30 cellular contexts compared by ENCODE assay signal in the genomic region with DNA sequence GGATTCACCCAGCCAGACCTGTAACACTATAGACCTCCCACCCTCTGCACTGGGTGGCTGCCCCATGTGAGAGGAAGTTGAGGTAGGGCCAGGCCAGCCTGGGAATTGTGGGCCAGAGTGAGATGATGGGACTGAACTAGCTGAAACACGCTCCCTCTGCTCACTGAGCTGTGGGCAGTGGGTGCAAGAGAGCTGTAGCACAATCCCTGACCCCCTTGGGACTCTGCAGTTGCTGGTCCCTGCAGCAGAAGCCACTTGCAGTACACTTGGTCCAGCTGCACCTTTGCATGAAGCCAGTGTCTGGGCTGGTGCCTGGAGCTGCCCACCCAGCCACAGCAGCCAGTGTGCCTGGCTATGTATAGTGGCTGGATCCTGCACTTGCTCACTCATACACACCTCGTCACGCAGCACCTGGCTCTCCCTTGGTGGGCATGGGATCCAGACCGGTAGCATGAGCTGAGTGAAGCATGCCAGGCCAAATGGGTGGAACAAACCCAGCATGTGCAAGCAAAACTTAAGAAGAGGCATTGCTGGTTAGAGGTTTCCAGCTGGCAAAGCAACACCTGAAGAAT.
"Had no signal": no experiment of that assay in that cellular context is flagged by ENCODE, and none has a peak within 500 bp of the region (broad histone marks: within the 10 kb centered on the region; RNA-seq: fewer than 3 reads in every experiment).

No MANE protein-coding gene starts in this region.

- H3K4me2 ChIP-seq: PC-9 had no signal

- H3K36me3 ChIP-seq: brain microvascular endothelial cell, WERI-Rb-1 had no signal

- H3K4me1 Mint-ChIP-seq: activated CD4-positive, alpha-beta memory T cell treated with anti-CD3 and anti-CD28 coated beads, Interleukin-2, amount 10 ng/mL, durations not matched to agents 7 days and 5 days; activated CD8-positive, alpha-beta memory T cell treated with anti-CD3 and anti-CD28 coated beads, Interleukin-2, amount 10 ng/mL, durations not matched to agents 7 days and 5 days; activated naive CD4-positive, alpha-beta T cell treated with anti-CD3 and anti-CD28 coated beads, Interleukin-2, amount 10 ng/mL, durations not matched to agents 7 days and 5 days; activated naive CD8-positive, alpha-beta T cell treated with anti-CD3 and anti-CD28 coated beads, Interleukin-2, amount 50 U/mL, for 24 hours had no signal

- DNase-seq: activated CD4-positive, alpha-beta memory T cell treated with anti-CD3 and anti-CD28 coated beads, Interleukin-2, amount 10 ng/mL, durations not matched to agents 7 days and 5 days; activated CD4-positive, alpha-beta T cell treated with anti-CD3 and anti-CD28 coated beads for 1 hour; activated CD4-positive, alpha-beta T cell treated with anti-CD3 and anti-CD28 coated beads for 48 hours; activated CD4-positive, CD25-positive, alpha-beta regulatory T cell; activated CD8-positive, alpha-beta memory T cell treated with anti-CD3 and anti-CD28 coated beads for 24 hours; activated CD8-positive, alpha-beta memory T cell treated with anti-CD3 and anti-CD28 coated beads, Interleukin-2, amount 10 ng/mL, durations not matched to agents 7 days and 5 days; activated CD8-positive, alpha-beta memory T cell treated with anti-CD3 and anti-CD28 coated beads, Interleukin-2, amount 50 U/mL, for 48 hours; activated effector memory CD4-positive, alpha-beta T cell treated with Interleukin-2 at 50 U/mL for 16 hours; activated naive CD4-positive, alpha-beta T cell treated with anti-CD3 and anti-CD28 coated beads, Interleukin-2, amount 10 ng/mL, durations not matched to agents 7 days and 5 days; activated naive CD8-positive, alpha-beta T cell treated with anti-CD3 and anti-CD28 coated beads, Interleukin-2, amount 50 U/mL, for 24 hours; activated T-cell treated with anti-CD3 and anti-CD28 coated beads, Interleukin-2, amount 50 U/mL, for 48 hours; brain microvascular endothelial cell; central memory CD4-positive, alpha-beta T cell; NCI-H1105; NCI-H1417 treated with DMSO at 0.1 percent for 48 hours; NCI-H187 treated with DMSO at 0.1 percent for 48 hours; NCI-H2081; NCI-H2171 treated with DMSO at 0.1 percent for 48 hours; NCI-H226; NCI-H446 treated with DMSO at 0.1 percent for 48 hours; NCI-H524; NCI-H69; PC-9; Right ventricle myocardium superior; T1000; WERI-Rb-1 had no signal

- ATAC-seq: activated CD8-positive, alpha-beta memory T cell treated with anti-CD3 and anti-CD28 coated beads, Interleukin-2, amount 10 ng/mL, durations not matched to agents 7 days and 5 days; activated naive CD8-positive, alpha-beta T cell treated with anti-CD3 and anti-CD28 coated beads, Interleukin-2, amount 50 U/mL, for 24 hours; K562 had no signal

- H3K27me3 Mint-ChIP-seq: activated CD4-positive, alpha-beta memory T cell treated with anti-CD3 and anti-CD28 coated beads, Interleukin-2, amount 10 ng/mL, durations not matched to agents 7 days and 5 days; activated CD8-positive, alpha-beta memory T cell treated with anti-CD3 and anti-CD28 coated beads, Interleukin-2, amount 10 ng/mL, durations not matched to agents 7 days and 5 days; activated naive CD4-positive, alpha-beta T cell treated with anti-CD3 and anti-CD28 coated beads, Interleukin-2, amount 10 ng/mL, durations not matched to agents 7 days and 5 days; activated naive CD8-positive, alpha-beta T cell; activated naive CD8-positive, alpha-beta T cell treated with anti-CD3 and anti-CD28 coated beads, Interleukin-2, amount 50 U/mL, for 24 hours had no signal

- H3K4me3 ChIP-seq: K562, PC-9, SK-N-MC had no signal

- H3K36me3 Mint-ChIP-seq: activated CD8-positive, alpha-beta memory T cell treated with anti-CD3 and anti-CD28 coated beads, Interleukin-2, amount 10 ng/mL, durations not matched to agents 7 days and 5 days; activated naive CD4-positive, alpha-beta T cell treated with anti-CD3 and anti-CD28 coated beads, Interleukin-2, amount 10 ng/mL, durations not matched to agents 7 days and 5 days; activated naive CD8-positive, alpha-beta T cell had no signal

- H3K27me3 ChIP-seq: brain microvascular endothelial cell had no signal

- H3K4me3 Mint-ChIP-seq: activated CD4-positive, alpha-beta memory T cell treated with anti-CD3 and anti-CD28 coated beads, Interleukin-2, amount 10 ng/mL, durations not matched to agents 7 days and 5 days; activated CD8-positive, alpha-beta memory T cell treated with anti-CD3 and anti-CD28 coated beads, Interleukin-2, amount 10 ng/mL, durations not matched to agents 7 days and 5 days; activated naive CD4-positive, alpha-beta T cell treated with anti-CD3 and anti-CD28 coated beads, Interleukin-2, amount 10 ng/mL, durations not matched to agents 7 days and 5 days; activated naive CD8-positive, alpha-beta T cell; activated naive CD8-positive, alpha-beta T cell treated with anti-CD3 and anti-CD28 coated beads, Interleukin-2, amount 50 U/mL, for 24 hours had no signal

- H3K27ac ChIP-seq: brain microvascular endothelial cell, PC-9, RWPE1, SK-N-MC, WERI-Rb-1 had no signal

- H2AFZ ChIP-seq: PC-9 had no signal

- H3K27ac Mint-ChIP-seq: activated CD4-positive, alpha-beta memory T cell treated with anti-CD3 and anti-CD28 coated beads, Interleukin-2, amount 10 ng/mL, durations not matched to agents 7 days and 5 days; activated CD8-positive, alpha-beta memory T cell treated with anti-CD3 and anti-CD28 coated beads, Interleukin-2, amount 10 ng/mL, durations not matched to agents 7 days and 5 days; activated naive CD4-positive, alpha-beta T cell treated with anti-CD3 and anti-CD28 coated beads, Interleukin-2, amount 10 ng/mL, durations not matched to agents 7 days and 5 days; activated naive CD8-positive, alpha-beta T cell; activated naive CD8-positive, alpha-beta T cell treated with anti-CD3 and anti-CD28 coated beads, Interleukin-2, amount 50 U/mL, for 24 hours had no signal
